ENCODE assay signal across 2 cellular contexts in the genomic region with DNA sequence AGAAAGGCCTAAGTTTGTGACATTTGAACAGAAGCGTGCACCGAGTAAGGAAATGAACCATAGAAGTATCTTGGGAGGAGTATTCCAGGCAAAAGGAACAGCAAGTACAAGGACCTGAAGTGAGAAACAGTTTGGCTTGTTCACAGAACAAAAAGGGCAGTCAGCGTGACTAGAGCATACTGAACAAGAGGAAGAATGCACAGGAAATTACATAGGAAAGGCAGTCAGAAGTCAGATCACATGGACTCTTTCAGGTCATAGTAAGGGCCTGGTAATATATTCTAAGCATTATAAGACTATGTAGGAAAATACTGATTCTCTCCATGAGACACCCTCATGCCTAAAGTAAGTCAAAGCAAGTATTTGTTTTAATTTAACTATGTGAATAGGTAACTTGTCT.
TF ChIP-seq lines count a peak whose summit lies in the region.

No MANE protein-coding gene starts in this region.

TF ChIP-seq in K562, 482 proteins besides CTCF, POLR2A, EP300 and RAD21 (continued from another document):
- TF ChIP-seq, protein P1, sequence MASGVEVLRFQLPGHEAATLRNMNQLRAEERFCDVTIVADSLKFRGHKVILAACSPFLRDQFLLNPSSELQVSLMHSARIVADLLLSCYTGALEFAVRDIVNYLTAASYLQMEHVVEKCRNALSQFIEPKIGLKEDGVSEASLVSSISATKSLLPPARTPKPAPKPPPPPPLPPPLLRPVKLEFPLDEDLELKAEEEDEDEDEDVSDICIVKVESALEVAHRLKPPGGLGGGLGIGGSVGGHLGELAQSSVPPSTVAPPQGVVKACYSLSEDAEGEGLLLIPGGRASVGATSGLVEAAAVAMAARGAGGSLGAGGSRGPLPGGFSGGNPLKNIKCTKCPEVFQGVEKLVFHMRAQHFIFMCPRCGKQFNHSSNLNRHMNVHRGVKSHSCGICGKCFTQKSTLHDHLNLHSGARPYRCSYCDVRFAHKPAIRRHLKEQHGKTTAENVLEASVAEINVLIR (CRISPR knock-in tag; IDR thresholded peaks at IDR 0.05): no peak
- no peak for TF ChIP-seq MYC (IDR thresholded peaks at IDR 0.05; ENCODE audit: low read depth, low read length)
- TF ChIP-seq MYC (CRISPR knock-in tag; IDR thresholded peaks at IDR 0.05; ENCODE audit: borderline replicate concordance, low read depth): no peak
- no peak for TF ChIP-seq SMARCC2 (IDR thresholded peaks at IDR 0.05; ENCODE audit: low read depth)
- no peak for TF ChIP-seq ZFPM2 (CRISPR knock-in tag; IDR thresholded peaks at IDR 0.05)
- TF ChIP-seq, protein P2, sequence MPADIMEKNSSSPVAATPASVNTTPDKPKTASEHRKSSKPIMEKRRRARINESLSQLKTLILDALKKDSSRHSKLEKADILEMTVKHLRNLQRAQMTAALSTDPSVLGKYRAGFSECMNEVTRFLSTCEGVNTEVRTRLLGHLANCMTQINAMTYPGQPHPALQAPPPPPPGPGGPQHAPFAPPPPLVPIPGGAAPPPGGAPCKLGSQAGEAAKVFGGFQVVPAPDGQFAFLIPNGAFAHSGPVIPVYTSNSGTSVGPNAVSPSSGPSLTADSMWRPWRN (IDR thresholded peaks at IDR 0.05; ENCODE audit: low read depth): no peak
- TF ChIP-seq, protein P3, sequence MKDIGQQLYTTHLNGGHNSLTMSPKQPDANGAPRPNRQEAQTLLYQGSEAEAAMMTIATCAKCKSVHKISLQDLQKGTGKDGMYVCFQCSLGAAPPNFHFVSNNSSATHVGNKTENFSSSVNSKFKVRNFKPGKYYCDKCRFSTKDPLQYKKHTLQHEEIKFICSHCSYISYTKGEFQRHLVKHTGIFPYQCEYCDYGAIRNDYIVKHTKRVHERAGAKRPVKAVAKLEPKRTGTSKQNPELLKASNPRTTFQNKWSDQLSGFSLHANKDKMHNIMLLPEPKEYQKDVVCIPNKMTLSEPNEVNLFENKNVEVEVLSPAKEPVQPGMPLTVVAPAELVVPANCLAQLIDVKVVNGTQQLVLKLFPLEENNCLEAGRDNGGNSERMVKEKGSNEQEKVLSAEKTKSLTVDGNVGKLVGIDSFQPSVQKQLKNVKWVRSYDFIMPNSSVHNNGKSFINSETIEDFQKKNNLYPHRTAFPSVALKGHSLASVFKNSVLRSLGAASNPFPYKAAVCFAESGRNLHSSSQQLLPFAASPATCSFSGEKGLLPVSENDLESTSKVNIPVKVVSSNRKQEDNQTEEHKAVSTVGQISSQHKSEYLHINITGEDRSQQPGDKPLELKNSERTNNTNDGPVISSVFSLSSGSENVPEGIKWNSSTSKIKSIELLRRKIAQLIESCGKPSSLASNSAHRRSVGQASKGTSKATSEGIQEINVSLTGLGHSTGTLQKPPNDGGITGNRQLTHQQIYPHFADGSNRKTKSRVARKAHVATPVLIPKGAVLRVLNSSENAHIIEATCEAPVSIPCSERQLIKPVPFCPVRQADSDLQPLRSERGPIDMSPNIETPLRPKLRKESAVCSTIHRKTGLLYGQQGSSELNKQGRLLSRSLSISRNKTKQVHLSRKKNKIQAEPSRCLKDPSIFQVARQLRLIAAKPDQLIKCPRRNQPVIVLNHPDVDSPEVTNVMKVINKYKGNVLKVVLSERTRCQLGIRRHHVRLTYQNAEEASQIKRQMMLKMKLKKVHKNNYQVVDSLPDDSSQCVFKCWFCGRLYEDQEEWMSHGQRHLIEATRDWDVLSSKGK (CRISPR knock-in tag; IDR thresholded peaks at IDR 0.05): no peak
TF ChIP-seq in K562: peak in this region for 0.

TF ChIP-seq in HEK293T, 16 proteins besides CTCF, POLR2A, EP300 and RAD21 (continued from another document):
- no peak for TF ChIP-seq ELF4 (IDR thresholded peaks at IDR 0.05)
- TF ChIP-seq ARNT (IDR thresholded peaks at IDR 0.05): no peak
- TF ChIP-seq CTBP1 (IDR thresholded peaks at IDR 0.05; ENCODE audit: borderline replicate concordance): no peak
- no peak for TF ChIP-seq HDGF (IDR thresholded peaks at IDR 0.05; ENCODE audit: borderline replicate concordance)
- TF ChIP-seq SP1 (IDR thresholded peaks at IDR 0.05): no peak
- TF ChIP-seq ZNF384 (IDR thresholded peaks at IDR 0.05): no peak
- no peak for TF ChIP-seq FOXA1 (IDR thresholded peaks at IDR 0.05)
